30 cellular contexts compared by ENCODE assay signal in the genomic region with DNA sequence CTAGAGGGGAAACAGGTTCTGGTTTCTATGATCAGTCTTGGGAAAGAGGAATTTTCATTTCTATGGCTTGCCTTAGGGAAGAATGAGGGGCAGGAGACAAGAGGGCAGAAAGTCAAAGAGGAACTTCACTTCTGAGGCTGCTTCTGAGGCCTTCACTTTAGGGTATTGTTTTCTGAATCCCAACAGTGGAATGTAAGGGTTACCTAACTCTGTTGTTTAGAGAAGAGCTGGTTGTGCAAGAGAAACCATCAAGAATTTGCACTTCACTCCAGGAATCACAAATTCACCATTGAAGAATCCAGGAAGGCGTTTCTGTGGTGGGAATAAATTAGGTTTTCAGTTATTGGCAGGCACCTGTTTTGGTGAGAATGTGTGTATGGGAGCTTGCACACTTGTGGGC.
DNase-seq lines count a peak whose midpoint lies in the region; ATAC-seq and TF ChIP-seq lines count a peak whose summit lies in the region.
"Had no signal": no experiment of that assay in that cellular context is flagged by ENCODE, and none has a peak within 500 bp of the region (broad histone marks: within the 10 kb centered on the region; RNA-seq: fewer than 3 reads in every experiment).

No MANE protein-coding gene starts in this region.

- H3K36me3 Mint-ChIP-seq in MCF 10A (ENCODE audit: insufficient read depth, unreplicated experiment): no peaks in the 10 kb centered on the region
- H3K36me3 Mint-ChIP-seq: natural killer cell treated with Interleukin-12 subunit alpha and Interleukin-12 subunit beta and Interleukin-15 and Interleukin-18, amount 100 ng/mL, for 72 hours had no signal

- no peak for TF ChIP-seq CTCF in MCF 10A (IDR thresholded peaks at IDR 0.05; ENCODE audit: unreplicated experiment)
- no peak for TF ChIP-seq CTCF in left lung (IDR thresholded peaks at IDR 0.05)
- TF ChIP-seq CTCF in spleen (IDR thresholded peaks at IDR 0.05 in 8 of 11, conservative IDR thresholded peaks at IDR 0.05 in 3 of 11): no peak

- POLR2A ChIA-PET in MCF 10A (lab: Yijun Ruan, JAX): interaction anchor here (0.5 to 0.6 kb wide), 2 partner anchors 694 to 707 kb away, joined by 3 read pairs; no protein-coding TSS in a partner anchor

- H3K4me1 Mint-ChIP-seq in MCF 10A (ENCODE audit: insufficient read depth, unreplicated experiment): peaks cover 16% of the 10 kb centered on the region
- H3K4me1 Mint-ChIP-seq: B cell; central memory CD8-positive, alpha-beta T cell; T-helper 17 cell had no signal

- peaks cover 0 to 4% of the 10 kb centered on the region in 2 donors for H3K27me3 ChIP-seq in left lung
- H3K27me3 ChIP-seq in spleen (replicated peaks in 1 of 7): no peaks in the 10 kb centered on the region
- H3K27me3 ChIP-seq: tibial artery had no signal

- CTCF ChIA-PET in MCF 10A (lab: Yijun Ruan, JAX): interaction anchor here (0.6 to 0.7 kb wide), 2 partner anchors 34 to 437 kb away, joined by 3 read pairs; no protein-coding TSS in a partner anchor

- no peak overlapping the region for H3K27ac ChIP-seq in left lung
- H3K27ac ChIP-seq in spleen: no peak overlapping the region
- H3K27ac ChIP-seq: RWPE1, SK-N-MC, stomach, tibial artery had no signal

- H3K4me3 Mint-ChIP-seq in MCF 10A (ENCODE audit: unreplicated experiment): no peak overlapping the region
- H3K4me3 Mint-ChIP-seq: activated naive CD4-positive, alpha-beta T cell treated with anti-CD3 and anti-CD28 coated beads for 36 hours; activated T-cell treated with anti-CD3 and anti-CD28 coated beads, Interleukin-2, amount 50 U/mL, for 72 hours; B cell; central memory CD8-positive, alpha-beta T cell; natural killer cell treated with Interleukin-12 subunit alpha and Interleukin-12 subunit beta and Interleukin-15 and Interleukin-18, amount 100 ng/mL, for 72 hours; T-helper 17 cell had no signal

- H3K36me3 ChIP-seq in left lung (no peaks in the 10 kb centered on the region), spleen (no peaks in the 10 kb centered on the region)
- H3K36me3 ChIP-seq: stomach, tibial artery had no signal

- no peaks in the 10 kb centered on the region for H3K4me1 ChIP-seq in left lung
- no peaks in the 10 kb centered on the region for H3K4me1 ChIP-seq in spleen
- H3K4me1 ChIP-seq: stomach, tibial artery had no signal

- BruUV-seq in MCF 10A (replicated peaks; lab: Mats Ljungman, UMichigan): no TSS peak

- peak; percentile 23 for ATAC-seq in left lung
- ATAC-seq: activated T-cell treated with anti-CD3 and anti-CD28 coated beads, Interleukin-2, amount 50 U/mL, for 72 hours; right cardiac atrium; T-helper 17 cell had no signal

- intact Hi-C loops in MCF 10A (cut with micrococcal nuclease): no loop called here
- intact Hi-C loops in left lung (cut with DNase I): no loop called here
- intact Hi-C loops in spleen (cut with DNase I; ENCODE audit: low total_unique reads): no loop called here

- WGBS in spleen, 5 donors: 43 to 92% (median 73%) methylated on average over 1 of the region's 1 CpG

- H3K9me3 ChIP-seq in left lung: no peaks in the 10 kb centered on the region
- no peaks in the 10 kb centered on the region for H3K9me3 ChIP-seq in spleen
- H3K9me3 ChIP-seq: stomach, tibial artery had no signal

- peak; percentile 12 for DNase-seq in AG08395 (ENCODE audit: low spot score)
- peak; percentile 3 for DNase-seq in HCEC 1CT
- DNase-seq in MCF 10A (ENCODE audit: unreplicated experiment): peak; percentile 60
- DNase-seq in left lung: no peak
- DNase-seq in DMS79 treated with DMSO at 0.1 percent for 48 hours (lab: John Stamatoyannopoulos, UW): no peak
- DNase-seq in NCI-H526 (lab: John Stamatoyannopoulos, UW): no peak
- DNase-seq in spleen: no peak
- DNase-seq in retina: no peak
- DNase-seq: 8988T; activated CD4-positive, alpha-beta T cell treated with anti-CD3 and anti-CD28 coated beads for 4 hours; activated CD8-positive, alpha-beta memory T cell treated with anti-CD3 and anti-CD28 coated beads for 24 hours; activated naive CD4-positive, alpha-beta T cell treated with anti-CD3 and anti-CD28 coated beads for 36 hours; activated T-cell treated with anti-CD3 and anti-CD28 coated beads, Interleukin-2, amount 50 U/mL, for 72 hours; amniotic stem cell; dermis blood vessel endothelial cell; foreskin fibroblast; NCI-H187; NCI-H2171 treated with DMSO at 0.1 percent for 48 hours; NCI-H774; right cardiac atrium; stimulated activated CD4-positive, alpha-beta T cell treated with anti-CD3 and anti-CD28 coated beads, Interleukin-15, amount 100 ng/mL, for 24 hours; stimulated activated CD8-positive, alpha-beta memory T cell treated with anti-CD3 and anti-CD28 coated beads, Interleukin-4, amount 100 ng/mL, for 48 hours; stomach; T-helper 17 cell; tibial artery had no signal

- no peak for TF ChIP-seq POLR2A in spleen (IDR thresholded peaks at IDR 0.05)

- H3K9me3 Mint-ChIP-seq in MCF 10A (ENCODE audit: unreplicated experiment): no peaks in the 10 kb centered on the region
- H3K9me3 Mint-ChIP-seq: activated naive CD4-positive, alpha-beta T cell treated with anti-CD3 and anti-CD28 coated beads for 36 hours; activated T-cell treated with anti-CD3 and anti-CD28 coated beads, Interleukin-2, amount 50 U/mL, for 72 hours; central memory CD8-positive, alpha-beta T cell; natural killer cell treated with Interleukin-12 subunit alpha and Interleukin-12 subunit beta and Interleukin-15 and Interleukin-18, amount 100 ng/mL, for 72 hours had no signal

- H3K4me3 ChIP-seq in left lung (no peak overlapping the region), spleen (no peak overlapping the region)
- H3K4me3 ChIP-seq: SK-N-MC, stomach, tibial artery had no signal

- H3K27me3 Mint-ChIP-seq in MCF 10A (ENCODE audit: insufficient read depth, unreplicated experiment): peaks cover 16% of the 10 kb centered on the region
- H3K27me3 Mint-ChIP-seq: B cell; central memory CD8-positive, alpha-beta T cell; T-helper 17 cell had no signal

- H3K27ac Mint-ChIP-seq in MCF 10A (ENCODE audit: low read depth, unreplicated experiment): no peak overlapping the region
- H3K27ac Mint-ChIP-seq: activated naive CD4-positive, alpha-beta T cell treated with anti-CD3 and anti-CD28 coated beads for 36 hours; activated T-cell treated with anti-CD3 and anti-CD28 coated beads, Interleukin-2, amount 50 U/mL, for 72 hours; B cell; natural killer cell treated with Interleukin-12 subunit alpha and Interleukin-12 subunit beta and Interleukin-15 and Interleukin-18, amount 100 ng/mL, for 72 hours; T-helper 17 cell had no signal

Comparison
In these comparisons a context has a peak if more than half of its experiments do, and no peak if none do; other contexts are left out.
1. DNase-seq: peak in AG08395 (single experiment), HCEC 1CT (single experiment) and MCF 10A (single experiment); none in left lung (0 of 2), DMS79 treated with DMSO at 0.1 percent for 48 hours (single experiment), NCI-H526 (0 of 2), spleen (single experiment) and retina (single experiment).